1 cellular context compared by ENCODE assay signal in the genomic region with DNA sequence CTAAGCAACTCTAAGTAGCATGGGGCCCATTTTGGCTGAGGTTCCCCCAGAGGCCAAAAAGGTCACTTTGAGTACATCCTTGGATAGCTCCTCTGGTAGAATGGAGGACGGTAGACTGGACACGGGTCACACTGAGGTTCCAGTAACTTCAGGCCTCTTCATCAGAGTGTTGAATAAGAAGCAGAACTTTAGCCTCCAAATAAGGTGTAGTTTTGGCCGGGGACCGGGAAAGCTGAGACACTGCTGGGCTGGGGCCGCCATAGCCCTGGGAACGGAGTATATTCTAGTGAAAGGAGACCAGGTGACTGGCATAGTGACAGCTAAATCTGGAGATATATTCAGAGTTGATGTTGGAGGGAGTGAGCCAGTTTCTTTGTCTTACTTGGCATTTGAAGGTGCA.
TF ChIP-seq lines count a peak whose summit lies in the region.

No MANE protein-coding gene starts in this region.

TF ChIP-seq in endothelial cell of umbilical vein, 7 proteins besides CTCF, POLR2A, EP300 and RAD21:
- TF ChIP-seq, protein P1, sequence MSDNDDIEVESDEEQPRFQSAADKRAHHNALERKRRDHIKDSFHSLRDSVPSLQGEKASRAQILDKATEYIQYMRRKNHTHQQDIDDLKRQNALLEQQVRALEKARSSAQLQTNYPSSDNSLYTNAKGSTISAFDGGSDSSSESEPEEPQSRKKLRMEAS (IDR thresholded peaks at IDR 0.05; ENCODE audit: insufficient read depth, insufficient read length): no peak
- no peak for TF ChIP-seq MYC (IDR thresholded peaks at IDR 0.05; ENCODE audit: low read depth, low read length)
- no peak for TF ChIP-seq GATA2 (IDR thresholded peaks at IDR 0.05; ENCODE audit: insufficient read depth, insufficient read length, low read depth, low read length)
- no peak for TF ChIP-seq FOS (IDR thresholded peaks at IDR 0.05; ENCODE audit: borderline replicate concordance, insufficient read depth, low read length)
- no peak for TF ChIP-seq POLR2AphosphoS5 (IDR thresholded peaks at IDR 0.05; ENCODE audit: insufficient read depth, low read depth, low read length)
- no peak for TF ChIP-seq EZH2 (IDR thresholded peaks at IDR 0.05; ENCODE audit: borderline replicate concordance, low read depth, low read length, severe bottlenecking)
- TF ChIP-seq JUN (IDR thresholded peaks at IDR 0.05; ENCODE audit: borderline replicate concordance, insufficient read depth, insufficient read length, low read depth): no peak
